In the genomic region with DNA sequence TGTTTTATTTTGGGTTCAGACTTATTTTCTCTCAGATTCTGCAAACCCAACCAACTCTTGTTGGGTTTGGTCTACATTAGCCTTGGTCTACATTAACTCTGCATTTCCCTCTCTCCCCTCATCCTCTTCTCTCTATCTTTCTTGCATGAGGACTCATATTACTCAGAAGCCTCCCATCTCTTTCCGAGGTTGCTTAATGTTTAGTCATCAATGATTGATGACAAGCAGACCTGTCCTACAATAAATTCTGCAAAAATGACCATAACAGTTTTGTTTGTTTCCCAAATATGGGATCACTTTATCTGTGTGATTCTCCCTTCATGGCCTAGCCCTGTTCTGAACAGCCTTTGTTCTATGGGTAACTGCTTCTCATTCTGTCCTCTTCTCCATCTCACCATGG, we compare ENCODE assay signal across 1 cellular context.
TF ChIP-seq lines count a peak whose summit lies in the region.

No MANE protein-coding gene starts in this region.

TF ChIP-seq in H1, 55 proteins besides CTCF, POLR2A, EP300 and RAD21 (continued from another document):
- TF ChIP-seq CHD7 (IDR thresholded peaks at IDR 0.05; ENCODE audit: insufficient replicate concordance, low read length) (no peak), MAX (IDR thresholded peaks at IDR 0.05) (no peak), CTBP2 (IDR thresholded peaks at IDR 0.05; ENCODE audit: borderline replicate concordance, insufficient read depth, insufficient read length, low read length) (no peak)
